Comparison of ENCODE assay signal across 18 cellular contexts in genomic region chr20:5806457-5807263, GRCh38. TPM values are rescaled to one million over a fixed set of nuclear protein-coding genes. Genes with fewer than 3 reads are reported as not detected.
DNase-seq lines count a peak whose midpoint lies in the region; ATAC-seq, FAIRE-seq and TF ChIP-seq lines count a peak whose summit lies in the region.
"Had no signal": no experiment of that assay in that cellular context is flagged by ENCODE, and none has a peak within 500 bp of the region (broad histone marks: within the 10 kb centered on the region; RNA-seq: fewer than 3 reads in every experiment).

No MANE protein-coding gene starts in this region.

- H3K27ac ChIP-seq in DOHH2 (ENCODE audit: low read depth, low read length), result peak overlapping the region; percentile 39
- H3K27ac ChIP-seq in HCT116 (ENCODE audit: low read depth, low read length), result no peak overlapping the region
- H3K27ac ChIP-seq in GM12878 (ENCODE audit: control insufficient read depth, insufficient read depth), result no peak overlapping the region
- no peak overlapping the region for H3K27ac ChIP-seq in small intestine (ENCODE audit: low read depth in 1 of 2, low read length in 1 of 2)
- H3K27ac ChIP-seq: hepatocyte, tibial nerve had no signal

- H4K20me1 ChIP-seq in DOHH2 (ENCODE audit: control insufficient read depth, insufficient read depth, low read depth, low read length), result no peaks in the 10 kb centered on the region
- no peaks in the 10 kb centered on the region; the same call in 1 of the 2 replicates for H4K20me1 ChIP-seq in HCT116 (ENCODE audit: insufficient read depth)
- H4K20me1 ChIP-seq in GM12878 (ENCODE audit: control insufficient read depth, insufficient read depth), result no peaks in the 10 kb centered on the region

- peak; percentile 42 for TF ChIP-seq RAD21 in HCT116 (IDR thresholded peaks at IDR 0.05; ENCODE audit: low read depth)
- peak; percentile 34; the same call in 1 of the 2 replicates for TF ChIP-seq RAD21 in GM12878 (IDR thresholded peaks at IDR 0.05; ENCODE audit: insufficient read depth, low read depth, low read length)

- no peak for TF ChIP-seq EP300 in GM12878 (IDR thresholded peaks at IDR 0.05; ENCODE audit: borderline replicate concordance in 1 of 2, control insufficient read depth in 1 of 2, low read depth in 2 of 2, low read length in 2 of 2)

- ATAC-seq in HCT116 (no peak), GM12878 (no peak; the same call in 2 of the 3 replicates), left ventricle myocardium superior (peak; percentile 66), GM18873 (IDR thresholded peaks at IDR 0.05; ENCODE audit: low FRiP score, unreplicated experiment) (no peak)
- ATAC-seq: activated T-cell treated with anti-CD3 and anti-CD28 coated beads, Interleukin-2, amount 50 U/mL, for 4 hours had no signal

- no peak overlapping the region for H3K9ac ChIP-seq in HCT116 (ENCODE audit: low read length)
- H3K9ac ChIP-seq in GM12878 (ENCODE audit: control insufficient read depth, insufficient read depth, low read length), result no peak overlapping the region

- RAD21 ChIA-PET in HCT116 (lab: Charles Lee; ENCODE audit: low non-redundant PET in 1 of 2, low total read pairs in 2 of 2, uncharacterized antibody in 2 of 2, unreplicated experiment in 2 of 2) (no interaction called here), GM12878 (lab: Charles Lee; ENCODE audit: unreplicated experiment) (interaction anchor here (0.9 kb wide), 1 partner anchor 249 kb away, joined by 3 read pairs; no protein-coding TSS in a partner anchor)

- CTCF ChIA-PET in HCT116 (lab: Charles Lee) (interaction anchor here (1.0 to 1.7 kb wide), 3 partner anchors 9 to 277 kb away, joined by 3 to 5 read pairs (median 4); no protein-coding TSS in a partner anchor), GM12878 (lab: Yijun Ruan, JAX) (interaction anchor here (1.3 to 1.8 kb wide), 3 partner anchors 9 to 271 kb away, joined by 3 to 5 read pairs (median 5); no protein-coding TSS in a partner anchor)

- no peak overlapping the region for H2AFZ ChIP-seq in HCT116 (ENCODE audit: low read depth, low read length, poor library complexity, severe bottlenecking)
- H2AFZ ChIP-seq in GM12878 (ENCODE audit: control insufficient read depth, low read depth, low read length), result no peak overlapping the region
- H2AFZ ChIP-seq: hepatocyte had no signal

- H3K4me3 ChIP-seq in DOHH2 (ENCODE audit: low read length) (no peak overlapping the region), HCT116 (replicated peaks in 1 of 2; ENCODE audit: low read depth in 1 of 2, low read length in 2 of 2) (no peak overlapping the region), GM12878 (no peak overlapping the region), small intestine (ENCODE audit: low read depth in 1 of 2, low read length in 2 of 2) (no peak overlapping the region)
- H3K4me3 ChIP-seq: hepatocyte, tibial nerve had no signal

- in situ Hi-C loops in GM12878 (cut with MboI), result no loop called here

- BruUV-seq in HCT116 (replicated peaks; lab: Mats Ljungman, UMichigan) (no TSS peak), GM12878 (replicated peaks; lab: Mats Ljungman, UMichigan) (no TSS peak)

- peaks cover 24% of the 10 kb centered on the region for H3F3A ChIP-seq in DOHH2 (ENCODE audit: control insufficient read depth, insufficient read depth)

- no peak for TF ChIP-seq POLR2A in HCT116 (IDR thresholded peaks at IDR 0.05; ENCODE audit: borderline replicate concordance, extremely low read depth, insufficient read depth, insufficient read length)
- no peak for TF ChIP-seq POLR2A in GM12878 (IDR thresholded peaks at IDR 0.05; ENCODE audit: low read depth, low read length)

- FAIRE-seq in GM12878 (lab: Jason Lieb, UNC) (no peak), small intestine (lab: Jason Lieb, UNC) (no peak)

- H3K9me2 ChIP-seq in DOHH2 (replicated peaks; ENCODE audit: control insufficient read depth, low read length) (no peaks in the 10 kb centered on the region), HCT116 (ENCODE audit: insufficient read depth) (no peaks in the 10 kb centered on the region)

- DNase-seq in HCT116 (ENCODE audit: low read depth, low spot score) (no peak), GM12878 (ENCODE audit: low read depth, low spot score) (no peak), left ventricle myocardium superior (no peak), NOMO-1 treated with dmso at 0.1 percent for 144 hours (lab: John Stamatoyannopoulos, UW; ENCODE audit: unreplicated experiment) (no peak), small intestine (no peak)
- no peak for DNase-seq in stimulated activated CD4-positive, alpha-beta T cell treated with anti-CD3 and anti-CD28 coated beads, Interleukin-1b, Interleukin-23, amount 100 ng/mL, for 48 hours
- DNase-seq: activated B cell treated with CpG ODN at 0.5 μM for 24 hours; activated T-cell treated with anti-CD3 and anti-CD28 coated beads, Interleukin-2, amount 50 U/mL, for 4 hours; anterior cingulate cortex; COR-L47; KBM-7; NCI-H1694; NCI-H774; SHP77 had no signal

- intact Hi-C loops in HCT116 (cut with micrococcal nuclease) (loop anchor here (10.0 kb wide), 1 partner anchor 128 kb away; no protein-coding TSS in a partner anchor), GM12878 (cut with micrococcal nuclease; ENCODE audit: unreplicated experiment) (no loop called here), left ventricle myocardium superior (cut with micrococcal nuclease) (no loop called here)

- H3K36me3 ChIP-seq in DOHH2 (ENCODE audit: control insufficient read depth, low read length) (peaks cover 26% of the 10 kb centered on the region), HCT116 (ENCODE audit: control insufficient read depth in 1 of 2, insufficient read depth in 2 of 2, low read length in 2 of 2) (no peaks in the 10 kb centered on the region), GM12878 (ENCODE audit: control insufficient read depth in 2 of 2, insufficient read depth in 2 of 2, low read length in 1 of 2) (no peaks in the 10 kb centered on the region; a peak in 1 of 4 replicates), small intestine (ENCODE audit: control insufficient read depth in 2 of 2, insufficient read depth in 2 of 2, low read length in 2 of 2) (no peaks in the 10 kb centered on the region)
- H3K36me3 ChIP-seq: tibial nerve had no signal

- no peaks in the 10 kb centered on the region for H3K9me3 ChIP-seq in DOHH2 (ENCODE audit: control insufficient read depth, insufficient read depth, low read length)
- no peaks in the 10 kb centered on the region for H3K9me3 ChIP-seq in HCT116 (ENCODE audit: control insufficient read depth in 1 of 2, insufficient read depth in 1 of 2, low read depth in 1 of 2, low read length in 2 of 2)
- H3K9me3 ChIP-seq in GM12878 (replicated peaks; ENCODE audit: control insufficient read depth, insufficient read depth, low read length), result no peaks in the 10 kb centered on the region
- H3K9me3 ChIP-seq in small intestine (ENCODE audit: control insufficient read depth, low read depth), result no peaks in the 10 kb centered on the region
- H3K9me3 ChIP-seq: tibial nerve had no signal

- H3K79me2 ChIP-seq in DOHH2 (ENCODE audit: control insufficient read depth, low read length) (peaks cover 34% of the 10 kb centered on the region), HCT116 (ENCODE audit: insufficient read depth, low read length) (no peaks in the 10 kb centered on the region), GM12878 (ENCODE audit: control insufficient read depth, insufficient read depth, low read length) (no peaks in the 10 kb centered on the region)
- H3K79me2 ChIP-seq: hepatocyte had no signal

- SMC1A ChIA-PET in GM12878 (lab: Charles Lee; ENCODE audit: uncharacterized antibody, unreplicated experiment), result interaction anchor here (0.8 to 2.0 kb wide), 2 partner anchors 9 to 127 kb away, joined by 3 to 7 read pairs; no protein-coding TSS in a partner anchor

- WGBS in GM12878 (ENCODE audit: insufficient coverage, insufficient replicate concordance, low lambda C conversion rate, missing lambda C conversion rate), result 90% methylated on average over 7 of the region's 7 CpGs
- 93 to 98% (median 93%) methylated on average over 7 of the region's 7 CpGs for WGBS in small intestine, 3 donors

- peak; percentile 36 for TF ChIP-seq CTCF in DOHH2 (IDR thresholded peaks at IDR 0.05; ENCODE audit: low read depth, low read length, poor library complexity, severe bottlenecking)
- TF ChIP-seq CTCF in HCT116 (IDR thresholded peaks at IDR 0.05 in 2 of 3, conservative IDR thresholded peaks at IDR 0.05 in 1 of 3; ENCODE audit: borderline replicate concordance in 1 of 3, insufficient read depth in 1 of 3, low read depth in 2 of 3, low read length in 2 of 3), result peak in 2 of 3 experiments; percentile 9 to 21; a peak in 1 of 6 replicates
- no peak; a peak in 2 of 6 replicates for TF ChIP-seq CTCF in GM12878 (IDR thresholded peaks at IDR 0.05 in 2 of 3, conservative IDR thresholded peaks at IDR 0.05 in 1 of 3; ENCODE audit: control insufficient read depth in 2 of 3, extremely low read depth in 1 of 3, insufficient read depth in 1 of 3, low read depth in 3 of 3, low read length in 3 of 3)

- H3K27me3 ChIP-seq in DOHH2 (ENCODE audit: control insufficient read depth, low read length) (no peaks in the 10 kb centered on the region), HCT116 (ENCODE audit: insufficient read depth, low read length) (no peaks in the 10 kb centered on the region), GM12878 (replicated peaks in 1 of 2; ENCODE audit: control insufficient read depth in 2 of 2, insufficient read depth in 2 of 2, low read length in 1 of 2) (no peaks in the 10 kb centered on the region), small intestine (ENCODE audit: control insufficient read depth in 2 of 2, insufficient read depth in 2 of 2, low read length in 2 of 2) (no peaks in the 10 kb centered on the region)
- H3K27me3 ChIP-seq: hepatocyte, tibial nerve had no signal

- H3K4me2 ChIP-seq in DOHH2 (ENCODE audit: low read length), result peak overlapping the region; percentile 10; the same call in 1 of the 2 replicates
- H3K4me2 ChIP-seq in HCT116 (ENCODE audit: low read length), result no peak overlapping the region
- H3K4me2 ChIP-seq in GM12878 (ENCODE audit: control insufficient read depth, insufficient read depth), result no peak overlapping the region
- H3K4me2 ChIP-seq: hepatocyte had no signal

- POLR2A ChIA-PET in HCT116 (lab: Charles Lee), result no interaction called here
- POLR2A ChIA-PET in GM12878 (lab: Charles Lee), result no interaction called here

- H3K4me1 ChIP-seq in DOHH2 (ENCODE audit: control insufficient read depth, low read length), result peaks cover 71% of the 10 kb centered on the region
- H3K4me1 ChIP-seq in HCT116 (ENCODE audit: control insufficient read depth in 1 of 2, insufficient read depth in 2 of 2, low read length in 2 of 2), result peaks cover 6 to 11% of the 10 kb centered on the region in 2 experiments; a peak in 2 of 4 replicates
- H3K4me1 ChIP-seq in GM12878 (ENCODE audit: control insufficient read depth, insufficient read depth, low read length), result no peaks in the 10 kb centered on the region
- peaks cover 0 to 6% of the 10 kb centered on the region in 2 donors for H3K4me1 ChIP-seq in small intestine (ENCODE audit: control insufficient read depth in 2 of 2, insufficient read depth in 1 of 2, low read depth in 1 of 2, low read length in 1 of 2)

RNA-seq across cellular contexts. Expression of gene SHLD1, which starts 56.5 kb away (rescaled TPM):
- total RNA-seq in HCT116 (2021; ENCODE audit: unreplicated experiment), result 2.4 TPM
- 2.3 TPM in 2 replicates for polyA plus RNA-seq in HCT116 (2012)
- 7.8 and 9.2 TPM in 2 replicates for total RNA-seq in GM12878 (2013; cell fraction: nucleolus; rRNA removed)
- 10.8 and 13.1 TPM in 2 replicates for total RNA-seq in GM12878 (2014; rRNA removed)
- total RNA-seq in GM12878 (2014; rRNA removed; fragmentation: Illumina TruSeq; extraction: Trizol), result 18.2 and 19.1 TPM in 2 replicates
- 18.1 and 19.2 TPM in 2 replicates for total RNA-seq in GM12878 (2021)
- polyA plus RNA-seq in GM12878 (2011; ENCODE audit: low read depth), result 24.5 TPM
- polyA plus RNA-seq in GM12878 (2011; rRNA removed), result 29.8 and 33.1 TPM in 2 replicates
- polyA plus RNA-seq in GM12878 (2011; cell fraction: cytosol; rRNA removed), result 22.8 and 25.7 TPM in 2 replicates
- 11.5 and 12.5 TPM in 2 replicates for polyA plus RNA-seq in GM12878 (2011; cell fraction: nucleus; rRNA removed)
- polyA plus RNA-seq in GM12878 (2012), result 10.8 and 14.0 TPM in 2 replicates
- polyA plus RNA-seq in GM12878 (2014; fragmentation: Illumina TruSeq; extraction: Trizol), result 20.1 and 23.1 TPM in 2 replicates
- 10 to 100 TPM; 47.1 to 70.9 TPM for polyA plus RNA-seq in GM12878 (2014; fragmentation: Nextera tagmentation; extraction: Ambion mirVana)
- polyA plus RNA-seq in GM12878 (2014; rRNA removed), result 19.6 and 19.9 TPM in 2 replicates
- 10 to 100 TPM; 30.7 to 33.4 TPM for polyA plus RNA-seq in GM12878 (2016; fragmentation: Nextera tagmentation; extraction: Ambion mirVana)
- 8.3 and 11.5 TPM in 2 replicates for polyA minus RNA-seq in GM12878 (2011; rRNA and poly(A)+ RNA removed)
- 4.7 and 6.3 TPM in 2 replicates for polyA minus RNA-seq in GM12878 (2011; cell fraction: cytosol; rRNA and poly(A)+ RNA removed)
- polyA minus RNA-seq in GM12878 (2011; cell fraction: nucleus; rRNA and poly(A)+ RNA removed), result 7.1 and 13.4 TPM in 2 replicates
- total RNA-seq in left ventricle myocardium superior, result 6.9 TPM
- polyA plus RNA-seq in small intestine, result 10 to 100 TPM; 12.3 to 19.2 (median 19.2) TPM

Comparison
In these comparisons a context has a peak if more than half of its experiments do, and no peak if none do; other contexts are left out.
1. CTCF ChIP-seq: peak in DOHH2 (single experiment) and HCT116 (2 of 3); none in GM12878 (0 of 3).